8 cellular contexts compared by ENCODE assay signal in the genomic region with DNA sequence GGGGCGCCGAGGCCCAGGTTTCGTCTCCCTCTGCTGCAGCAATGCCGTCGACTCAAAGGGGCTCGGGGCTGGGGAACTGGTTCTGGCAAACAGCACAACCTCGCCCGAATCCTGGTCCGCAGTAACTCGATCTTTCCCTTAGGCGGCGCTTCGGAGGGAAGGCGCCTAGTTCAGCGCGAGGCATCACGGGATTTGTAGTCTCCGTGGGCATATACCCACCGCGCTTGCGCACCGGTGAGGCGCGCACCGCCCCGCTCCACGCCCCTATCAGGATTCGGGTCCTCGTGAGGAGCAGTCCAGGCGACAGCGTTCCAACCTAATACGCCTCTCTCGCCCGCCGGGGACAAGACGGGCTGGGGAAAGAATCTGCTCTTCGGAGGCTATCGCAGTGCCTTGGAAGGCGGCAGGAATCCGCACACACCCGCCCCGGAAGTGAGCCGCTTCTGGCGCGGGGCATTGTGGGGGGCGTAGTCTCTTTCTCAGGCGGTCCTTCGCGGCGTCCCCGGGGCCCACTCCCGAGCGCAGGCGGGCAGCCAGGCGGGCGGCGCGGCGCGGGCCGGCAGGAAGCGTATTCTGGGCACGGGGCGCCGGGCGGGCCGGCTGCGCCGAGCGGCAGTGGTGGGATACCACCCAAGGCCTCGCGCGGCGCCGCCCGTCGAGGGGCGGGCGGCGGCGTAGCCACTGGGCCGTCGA. TPM values are rescaled to one million over a fixed set of nuclear protein-coding genes. Genes with fewer than 3 reads are reported as not detected.
DNase-seq lines count a peak whose midpoint lies in the region; ATAC-seq, FAIRE-seq and TF ChIP-seq lines count a peak whose summit lies in the region.

Gene THAP11, plus strand, starts transcription at position 505 of the 693 bp plus-strand sequence. CDS start 235 bp downstream, outside the sequence.

- no peak for FAIRE-seq in bronchial epithelial cell (lab: Jason Lieb, UNC)

- H3K27me3 Mint-ChIP-seq in WTC11 (ENCODE audit: low read depth): no peaks in the 10 kb centered on the region
- H3K27me3 Mint-ChIP-seq in immature natural killer cell (ENCODE audit: low read depth in 3 of 3): peaks cover 2 to 15% (median 2%) of the 10 kb centered on the region in 3 donors

- H3K4me3 Mint-ChIP-seq in WTC11 (peak within 1 kb of the TSS; percentile 94), immature natural killer cell (peak within 1 kb of the TSS; percentile 94 to 97 (median 95))

- H3K36me3 Mint-ChIP-seq in WTC11 (no peaks in the 10 kb centered on the region), immature natural killer cell (peaks cover 0 to 3% (median 0%) of the 10 kb centered on the region in 3 donors)

- peak within 1 kb of the TSS; percentile 97 for H3K27ac Mint-ChIP-seq in WTC11
- H3K27ac Mint-ChIP-seq in immature natural killer cell: peak within 1 kb of the TSS; percentile 89 to 97 (median 96)

- in situ Hi-C loops in GM18951 (cut with MboI; ENCODE audit: low sequenced_read_pairs, unreplicated experiment): no loop called here

- peak; percentile 80 for TF ChIP-seq CTCF in AG09319 (IDR thresholded peaks at IDR 0.05; ENCODE audit: low read depth, low read length)
- peak; percentile 69 for TF ChIP-seq CTCF in WTC11 (IDR thresholded peaks at IDR 0.05)
- peak; percentile 93 for TF ChIP-seq CTCF in bronchial epithelial cell (IDR thresholded peaks at IDR 0.05; ENCODE audit: insufficient read depth, low read length, severe bottlenecking)

- TF ChIP-seq POLR2A in GM18951 (IDR thresholded peaks at IDR 0.05; ENCODE audit: extremely low read depth, insufficient read depth, insufficient read length): peak; percentile 63

- H3K36me3 ChIP-seq in bronchial epithelial cell (ENCODE audit: control insufficient read depth, insufficient read depth, low read length): peaks cover 3% of the 10 kb centered on the region

- POLR2A ChIA-PET in WTC11 (lab: Charles Lee): interaction anchor here (1.5 kb wide), 1 partner anchor 25 kb away, joined by 3 read pairs; no protein-coding TSS in a partner anchor

- H3K4me3 ChIP-seq in bronchial epithelial cell (ENCODE audit: low read depth, low read length): peak within 1 kb of the TSS; percentile 75

- no peaks in the 10 kb centered on the region for H3K27me3 ChIP-seq in bronchial epithelial cell (ENCODE audit: control insufficient read depth, insufficient read depth, low read length)

- peak; percentile 82 for DNase-seq in AG09319 (ENCODE audit: extremely low read depth, low read depth)
- peak; percentile 88 for DNase-seq in NCI-H2227 treated with DMSO at 0.1 percent for 48 hours (lab: John Stamatoyannopoulos, UW)
- DNase-seq in WTC11 (ENCODE audit: low spot score): peak; percentile 98
- peak; percentile 83 for DNase-seq in bronchial epithelial cell (ENCODE audit: low read depth)
- peak; percentile 93 to 95 (median 95) for DNase-seq in immature natural killer cell
- DNase-seq in smooth muscle cell of the brain vasculature (ENCODE audit: low read depth, low spot score): peak; percentile 92

- H3K9me3 Mint-ChIP-seq in WTC11: no peaks in the 10 kb centered on the region
- H3K9me3 Mint-ChIP-seq in immature natural killer cell: no peaks in the 10 kb centered on the region

- H3K4me1 Mint-ChIP-seq in WTC11 (peaks cover 40% of the 10 kb centered on the region), immature natural killer cell (peaks cover 40 to 46% of the 10 kb centered on the region in 2 donors)

- peak; percentile 41 for ATAC-seq in HG03175 (IDR thresholded peaks at IDR 0.05; ENCODE audit: unreplicated experiment)
- ATAC-seq in WTC11: peak; percentile 51

- CTCF ChIA-PET in WTC11 (lab: Charles Lee): interaction anchor here (0.5 to 3.2 kb wide), 5 partner anchors 26 to 400 kb away, joined by 3 to 49 read pairs (median 4); no protein-coding TSS in a partner anchor

TF ChIP-seq in WTC11, 78 proteins besides CTCF, POLR2A, EP300 and RAD21 (continues in another document):
- TF ChIP-seq, protein P1, sequence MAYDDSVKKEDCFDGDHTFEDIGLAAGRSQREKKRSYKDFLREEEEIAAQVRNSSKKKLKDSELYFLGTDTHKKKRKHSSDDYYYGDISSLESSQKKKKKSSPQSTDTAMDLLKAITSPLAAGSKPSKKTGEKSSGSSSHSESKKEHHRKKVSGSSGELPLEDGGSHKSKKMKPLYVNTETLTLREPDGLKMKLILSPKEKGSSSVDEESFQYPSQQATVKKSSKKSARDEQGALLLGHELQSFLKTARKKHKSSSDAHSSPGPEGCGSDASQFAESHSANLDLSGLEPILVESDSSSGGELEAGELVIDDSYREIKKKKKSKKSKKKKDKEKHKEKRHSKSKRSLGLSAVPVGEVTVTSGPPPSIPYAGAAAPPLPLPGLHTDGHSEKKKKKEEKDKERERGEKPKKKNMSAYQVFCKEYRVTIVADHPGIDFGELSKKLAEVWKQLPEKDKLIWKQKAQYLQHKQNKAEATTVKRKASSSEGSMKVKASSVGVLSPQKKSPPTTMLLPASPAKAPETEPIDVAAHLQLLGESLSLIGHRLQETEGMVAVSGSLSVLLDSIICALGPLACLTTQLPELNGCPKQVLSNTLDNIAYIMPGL (CRISPR knock-in tag; IDR thresholded peaks at IDR 0.05): peak; percentile 36; the same call in 1 of the 2 replicates
- TF ChIP-seq, protein P2, sequence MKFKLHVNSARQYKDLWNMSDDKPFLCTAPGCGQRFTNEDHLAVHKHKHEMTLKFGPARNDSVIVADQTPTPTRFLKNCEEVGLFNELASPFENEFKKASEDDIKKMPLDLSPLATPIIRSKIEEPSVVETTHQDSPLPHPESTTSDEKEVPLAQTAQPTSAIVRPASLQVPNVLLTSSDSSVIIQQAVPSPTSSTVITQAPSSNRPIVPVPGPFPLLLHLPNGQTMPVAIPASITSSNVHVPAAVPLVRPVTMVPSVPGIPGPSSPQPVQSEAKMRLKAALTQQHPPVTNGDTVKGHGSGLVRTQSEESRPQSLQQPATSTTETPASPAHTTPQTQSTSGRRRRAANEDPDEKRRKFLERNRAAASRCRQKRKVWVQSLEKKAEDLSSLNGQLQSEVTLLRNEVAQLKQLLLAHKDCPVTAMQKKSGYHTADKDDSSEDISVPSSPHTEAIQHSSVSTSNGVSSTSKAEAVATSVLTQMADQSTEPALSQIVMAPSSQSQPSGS (CRISPR knock-in tag; IDR thresholded peaks at IDR 0.05; ENCODE audit: borderline replicate concordance, low read depth): no peak
- TF ChIP-seq ELF4 (CRISPR knock-in tag; IDR thresholded peaks at IDR 0.05; ENCODE audit: low read depth) (no peak), GABPB1 (CRISPR knock-in tag; IDR thresholded peaks at IDR 0.05) (peak; percentile 82), MYBL2 (CRISPR knock-in tag; IDR thresholded peaks at IDR 0.05) (no peak; the same call in 1 of the 2 replicates), ESRRA (CRISPR knock-in tag; IDR thresholded peaks at IDR 0.05; ENCODE audit: borderline replicate concordance) (no peak), KAT7 (CRISPR knock-in tag; IDR thresholded peaks at IDR 0.05; ENCODE audit: borderline replicate concordance) (no peak), ZNF425 (CRISPR knock-in tag; conservative IDR thresholded peaks at IDR 0.05) (no peak), ZNF416 (CRISPR knock-in tag; IDR thresholded peaks at IDR 0.05) (no peak)
- TF ChIP-seq, protein P3, sequence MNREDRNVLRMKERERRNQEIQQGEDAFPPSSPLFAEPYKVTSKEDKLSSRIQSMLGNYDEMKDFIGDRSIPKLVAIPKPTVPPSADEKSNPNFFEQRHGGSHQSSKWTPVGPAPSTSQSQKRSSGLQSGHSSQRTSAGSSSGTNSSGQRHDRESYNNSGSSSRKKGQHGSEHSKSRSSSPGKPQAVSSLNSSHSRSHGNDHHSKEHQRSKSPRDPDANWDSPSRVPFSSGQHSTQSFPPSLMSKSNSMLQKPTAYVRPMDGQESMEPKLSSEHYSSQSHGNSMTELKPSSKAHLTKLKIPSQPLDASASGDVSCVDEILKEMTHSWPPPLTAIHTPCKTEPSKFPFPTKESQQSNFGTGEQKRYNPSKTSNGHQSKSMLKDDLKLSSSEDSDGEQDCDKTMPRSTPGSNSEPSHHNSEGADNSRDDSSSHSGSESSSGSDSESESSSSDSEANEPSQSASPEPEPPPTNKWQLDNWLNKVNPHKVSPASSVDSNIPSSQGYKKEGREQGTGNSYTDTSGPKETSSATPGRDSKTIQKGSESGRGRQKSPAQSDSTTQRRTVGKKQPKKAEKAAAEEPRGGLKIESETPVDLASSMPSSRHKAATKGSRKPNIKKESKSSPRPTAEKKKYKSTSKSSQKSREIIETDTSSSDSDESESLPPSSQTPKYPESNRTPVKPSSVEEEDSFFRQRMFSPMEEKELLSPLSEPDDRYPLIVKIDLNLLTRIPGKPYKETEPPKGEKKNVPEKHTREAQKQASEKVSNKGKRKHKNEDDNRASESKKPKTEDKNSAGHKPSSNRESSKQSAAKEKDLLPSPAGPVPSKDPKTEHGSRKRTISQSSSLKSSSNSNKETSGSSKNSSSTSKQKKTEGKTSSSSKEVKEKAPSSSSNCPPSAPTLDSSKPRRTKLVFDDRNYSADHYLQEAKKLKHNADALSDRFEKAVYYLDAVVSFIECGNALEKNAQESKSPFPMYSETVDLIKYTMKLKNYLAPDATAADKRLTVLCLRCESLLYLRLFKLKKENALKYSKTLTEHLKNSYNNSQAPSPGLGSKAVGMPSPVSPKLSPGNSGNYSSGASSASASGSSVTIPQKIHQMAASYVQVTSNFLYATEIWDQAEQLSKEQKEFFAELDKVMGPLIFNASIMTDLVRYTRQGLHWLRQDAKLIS (CRISPR knock-in tag; IDR thresholded peaks at IDR 0.05; ENCODE audit: borderline replicate concordance): no peak

RNA-seq across cellular contexts. Expression of gene THAP11, which starts in this region (rescaled TPM):
- 46.5 to 49.0 TPM (median 47.4 TPM) in 3 replicates for total RNA-seq in WTC11 (2021)
- total RNA-seq in bronchial epithelial cell: 22.1 and 34.2 TPM in 2 replicates
- polyA plus RNA-seq in immature natural killer cell: 100 to 1,000 TPM; 102 to 129 (median 117) TPM

Comparison
In these comparisons a context has a peak if more than half of its experiments do, and no peak if none do; other contexts are left out.
1. Peak in every context shown above with its lines: DNase-seq, ATAC-seq and H3K4me3 ChIP-seq.